ENCODE assay signal across 13 cellular contexts in the genomic region with DNA sequence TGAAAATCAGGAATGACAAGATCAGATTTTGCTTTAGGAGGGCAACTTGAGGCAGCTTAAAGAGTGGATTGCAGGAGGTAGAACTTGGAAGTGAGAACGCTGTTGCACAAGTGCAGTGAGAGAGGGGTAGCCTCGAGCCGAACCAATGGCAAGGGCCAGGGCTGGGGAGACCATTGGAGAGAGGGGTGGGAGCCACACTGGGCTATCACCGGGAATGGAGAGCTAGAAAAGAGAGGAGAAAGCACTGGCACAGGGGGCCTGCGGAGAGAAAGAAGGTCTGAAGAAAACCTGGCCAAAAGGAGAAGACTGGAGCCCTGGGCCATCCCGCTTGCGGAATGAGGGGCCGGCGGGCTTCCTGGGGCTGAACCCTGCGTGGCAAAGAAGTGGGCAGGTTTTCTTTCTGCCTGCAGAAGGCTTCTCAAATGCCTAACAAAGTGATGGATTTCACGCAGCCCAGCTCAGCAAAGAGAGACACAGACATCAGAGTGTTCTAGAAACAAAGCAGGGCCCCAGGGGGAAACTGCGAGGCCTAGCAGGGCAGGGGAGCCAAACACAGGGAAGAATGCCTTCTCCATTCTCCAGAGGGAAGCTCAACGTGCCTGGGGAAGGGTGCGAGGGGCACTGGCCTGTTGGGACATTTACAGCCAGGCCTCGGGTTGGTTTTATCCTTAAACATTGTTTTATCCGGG. TPM values are rescaled to one million over a fixed set of nuclear protein-coding genes. Genes with fewer than 3 reads are reported as not detected.
A peak's percentile ranks its signal among the peaks of the same experiment; 100 is the strongest.
DNase-seq lines count a peak whose midpoint lies in the region; ATAC-seq and TF ChIP-seq lines count a peak whose summit lies in the region.
"Had no signal": no experiment of that assay in that cellular context is flagged by ENCODE, and none has a peak within 500 bp of the region (broad histone marks: within the 10 kb centered on the region; RNA-seq: fewer than 3 reads in every experiment).

No MANE protein-coding gene starts in this region.

- 68 to 83% methylated on average over 13 to 16 of the region's 16 CpGs for WGBS in endodermal cell (ENCODE audit: insufficient coverage in 1 of 2, insufficient read length in 1 of 2), 2 experiments
- WGBS in smooth muscle cell (ENCODE audit: low lambda C conversion rate) = 91% methylated on average over 16 of the region's 16 CpGs

- peaks cover 14% of the 10 kb centered on the region for H3K27me3 ChIP-seq in endodermal cell (ENCODE audit: control insufficient read depth, insufficient read depth, low read length, poor library complexity, severe bottlenecking)
- H3K27me3 ChIP-seq in smooth muscle cell (ENCODE audit: low read depth) = no peaks in the 10 kb centered on the region

- H3K9me3 Mint-ChIP-seq in endodermal cell = no peaks in the 10 kb centered on the region

- H3K4me1 ChIP-seq in endodermal cell (ENCODE audit: control insufficient read depth, insufficient read depth, low read length) = no peaks in the 10 kb centered on the region
- peaks cover 19% of the 10 kb centered on the region for H3K4me1 ChIP-seq in smooth muscle cell (ENCODE audit: low read depth)

- H3K9me3 ChIP-seq in T-helper 17 cell (ENCODE audit: control insufficient read depth, low read length, poor library complexity, severe bottlenecking) (no peaks in the 10 kb centered on the region), endodermal cell (ENCODE audit: control insufficient read depth, low read length) (no peaks in the 10 kb centered on the region), smooth muscle cell (replicated peaks; ENCODE audit: low read depth) (no peaks in the 10 kb centered on the region)

- H3K36me3 ChIP-seq in endodermal cell (ENCODE audit: control insufficient read depth, insufficient read depth, low read length) (no peaks in the 10 kb centered on the region), smooth muscle cell (ENCODE audit: low read depth) (no peaks in the 10 kb centered on the region)

- H2AFZ ChIP-seq in smooth muscle cell (ENCODE audit: low read depth) = peak overlapping the region; percentile 78

- H3K27ac Mint-ChIP-seq in T-helper 17 cell (peak overlapping the region; percentile 84), endodermal cell (no peak overlapping the region)

- ATAC-seq in T-helper 17 cell = no peak
- ATAC-seq in HG02763 (IDR thresholded peaks at IDR 0.05; ENCODE audit: unreplicated experiment) = no peak
- ATAC-seq in GM21390 (IDR thresholded peaks at IDR 0.05; ENCODE audit: unreplicated experiment) = no peak
- ATAC-seq in HG02885 (IDR thresholded peaks at IDR 0.05; ENCODE audit: poor library complexity, unreplicated experiment) = no peak

- H3K27ac ChIP-seq in endodermal cell (ENCODE audit: low read depth, low read length) = no peak overlapping the region
- H3K27ac ChIP-seq in smooth muscle cell (ENCODE audit: low read depth) = no peak overlapping the region

- no peaks in the 10 kb centered on the region for H3K79me2 ChIP-seq in smooth muscle cell (ENCODE audit: low read depth)

- H4K20me1 ChIP-seq in smooth muscle cell (ENCODE audit: low read depth) = no peaks in the 10 kb centered on the region

- H3K36me3 Mint-ChIP-seq in T-helper 17 cell (ENCODE audit: low read depth) (peaks cover 3% of the 10 kb centered on the region), endodermal cell (ENCODE audit: low read depth) (peaks cover 8% of the 10 kb centered on the region)

- H3K27me3 Mint-ChIP-seq in T-helper 17 cell (no peaks in the 10 kb centered on the region), endodermal cell (ENCODE audit: insufficient read depth) (peaks cover 9% of the 10 kb centered on the region)

- H3K9ac ChIP-seq in endodermal cell (ENCODE audit: extremely low read depth, low read length, poor library complexity, severe bottlenecking) = no peak overlapping the region
- H3K9ac ChIP-seq in smooth muscle cell (ENCODE audit: low read depth) = no peak overlapping the region

- no peak overlapping the region for H3K4me3 ChIP-seq in endodermal cell (ENCODE audit: low read length)
- H3K4me3 ChIP-seq in smooth muscle cell = no peak overlapping the region

- H3K4me2 ChIP-seq in smooth muscle cell = no peak overlapping the region

- TF ChIP-seq CTCF in endodermal cell (conservative IDR thresholded peaks at IDR 0.05) (no peak), smooth muscle cell (IDR thresholded peaks at IDR 0.05; ENCODE audit: borderline replicate concordance, insufficient read depth, poor library complexity, severe bottlenecking) (no peak)

- DNase-seq in activated CD8-positive, alpha-beta memory T cell treated with anti-CD3 and anti-CD28 coated beads for 24 hours = peak; percentile 55
- no peak for DNase-seq in activated CD8-positive, alpha-beta memory T cell treated with anti-CD3 and anti-CD28 coated beads, Interleukin-2, amount 50 U/mL, for 4 hours
- DNase-seq in T-helper 17 cell = no peak
- DNase-seq in endodermal cell = no peak
- DNase-seq in smooth muscle cell (lab: John Stamatoyannopoulos, UW; ENCODE audit: unreplicated experiment) = no peak
- DNase-seq: cortex of kidney; GDM1; left cardiac atrium; stimulated activated CD4-positive, alpha-beta T cell treated with anti-CD3 and anti-CD28 coated beads, Interleukin-4, amount 100 ng/mL, for 4 hours had no signal

- H3K4me1 Mint-ChIP-seq in T-helper 17 cell = peaks cover 26% of the 10 kb centered on the region
- peaks cover 35% of the 10 kb centered on the region for H3K4me1 Mint-ChIP-seq in endodermal cell

- H3K4me3 Mint-ChIP-seq in T-helper 17 cell (peak overlapping the region; percentile 90), endodermal cell (peak overlapping the region; percentile 56)

- peaks cover 19% of the 10 kb centered on the region for H3F3A ChIP-seq in smooth muscle cell (ENCODE audit: low read depth)

RNA-seq across cellular contexts. Expression of a gene that starts 1.2 kb away (rescaled TPM):
- total RNA-seq in T-helper 17 cell (10 to 100 TPM; 21.0 to 24.0 TPM), endodermal cell (10 to 100 TPM; 22.7 to 47.0 TPM), smooth muscle cell (18.0 and 19.4 TPM in 2 replicates)
- 7.6 TPM for polyA plus RNA-seq in endodermal cell (2013, experiment 1 of 2)
- polyA plus RNA-seq in endodermal cell (2013, experiment 2 of 2) = 6.3 TPM
- polyA plus RNA-seq in smooth muscle cell = 14.6 and 15.0 TPM in 2 replicates

RNA-seq across cellular contexts. Expression of a gene that starts 16.5 kb away (rescaled TPM):
- total RNA-seq in T-helper 17 cell (under 1 TPM in 1 of 2 donors, not detected in 1; 0.47 TPM), endodermal cell (1 to 10 TPM; 1.8 to 2.2 TPM), smooth muscle cell (0.13 TPM in 1 of 2 replicates, not detected in the other)
- 0.57 TPM for polyA plus RNA-seq in endodermal cell (2013, experiment 1 of 2)
- 0.33 TPM for polyA plus RNA-seq in endodermal cell (2013, experiment 2 of 2)
- polyA plus RNA-seq in smooth muscle cell = 0.16 TPM in 1 of 2 replicates, not detected in the other
- total RNA-seq: fibroblast of villous mesenchyme, left cardiac atrium had no signal
